In genomic region chrX:100926453-100926852, GRCh38 we compare ENCODE assay signal across 25 cellular contexts. TPM values are rescaled to one million over a fixed set of nuclear protein-coding genes. Genes with fewer than 3 reads are reported as not detected.
"Had no signal": no experiment of that assay in that cellular context is flagged by ENCODE, and none has a peak within 500 bp of the region (broad histone marks: within the 10 kb centered on the region; RNA-seq: fewer than 3 reads in every experiment).

No MANE protein-coding gene starts in this region.

- H3K9me2 ChIP-seq: SK-N-SH had no signal

- H3K27ac ChIP-seq: left ventricle myocardium inferior, VCaP had no signal

- ATAC-seq: activated CD8-positive, alpha-beta memory T cell treated with anti-CD3 and anti-CD28 coated beads, Interleukin-2, amount 10 ng/mL, durations not matched to agents 7 days and 5 days; effector memory CD8-positive, alpha-beta T cell; right cardiac atrium had no signal

- H3K9ac ChIP-seq: SK-N-SH had no signal

- H3K36me3 ChIP-seq: left ventricle myocardium inferior had no signal

- H3K9me3 ChIP-seq: left ventricle myocardium inferior, SK-N-SH had no signal

- H3K4me2 ChIP-seq: SK-N-SH, smooth muscle cell had no signal

- DNase-seq: activated CD4-positive, alpha-beta memory T cell treated with anti-CD3 and anti-CD28 coated beads for 36 hours; activated CD4-positive, alpha-beta T cell treated with anti-CD3 and anti-CD28 coated beads for 1 hour; activated CD8-positive, alpha-beta memory T cell treated with anti-CD3 and anti-CD28 coated beads, Interleukin-2, amount 10 ng/mL, durations not matched to agents 7 days and 5 days; activated effector memory CD4-positive, alpha-beta T cell treated with Interleukin-2 at 50 U/mL for 16 hours; activated naive CD8-positive, alpha-beta T cell treated with anti-CD3 and anti-CD28 coated beads for 36 hours; activated T-cell treated with anti-CD3 and anti-CD28 coated beads, Interleukin-2, amount 50 U/mL, for 24 hours; anterior cingulate cortex; effector memory CD8-positive, alpha-beta T cell; hippocampal formation; left ventricle myocardium inferior; mesendoderm; nephron progenitor cell; occipital lobe; right cardiac atrium; SK-N-SH; T-helper 1 cell; T1000 had no signal

- H3K4me3 ChIP-seq: left ventricle myocardium inferior, smooth muscle cell had no signal

- H3K4me1 ChIP-seq: left ventricle myocardium inferior had no signal

RNA-seq across cellular contexts. Expression of gene XKRX, which starts 2.3 kb away (rescaled TPM):
- total RNA-seq: epithelial cell of proximal tubule, left ventricle myocardium inferior, right cardiac atrium, temporal lobe had no signal
- polyA plus RNA-seq: right cardiac atrium, SK-N-SH, smooth muscle cell had no signal

RNA-seq across cellular contexts. Expression of gene ARL13A, which starts 43.1 kb away (rescaled TPM):
- total RNA-seq: activated CD4-positive, alpha-beta memory T cell treated with anti-CD3 and anti-CD28 coated beads for 36 hours; activated CD8-positive, alpha-beta memory T cell treated with anti-CD3 and anti-CD28 coated beads, Interleukin-2, amount 10 ng/mL, durations not matched to agents 7 days and 5 days; activated naive CD8-positive, alpha-beta T cell treated with anti-CD3 and anti-CD28 coated beads for 36 hours; cerebellum; epithelial cell of proximal tubule; kidney epithelial cell; left ventricle myocardium inferior; occipital lobe; progenitor cell of endocrine pancreas; right cardiac atrium; smooth muscle cell; temporal lobe; ureter had no signal
- polyA plus RNA-seq: right cardiac atrium, SK-N-SH, smooth muscle cell had no signal

RNA-seq across cellular contexts. Expression of gene NOX1, which starts 52.3 kb away (rescaled TPM):
- total RNA-seq: activated CD4-positive, alpha-beta memory T cell treated with anti-CD3 and anti-CD28 coated beads for 36 hours; activated CD8-positive, alpha-beta memory T cell treated with anti-CD3 and anti-CD28 coated beads, Interleukin-2, amount 10 ng/mL, durations not matched to agents 7 days and 5 days; activated naive CD8-positive, alpha-beta T cell treated with anti-CD3 and anti-CD28 coated beads for 36 hours; cerebellum; epithelial cell of proximal tubule; kidney epithelial cell; left ventricle myocardium inferior; occipital lobe; progenitor cell of endocrine pancreas; right cardiac atrium; smooth muscle cell; temporal lobe had no signal
- polyA plus RNA-seq: right cardiac atrium, SK-N-SH, smooth muscle cell had no signal
